In the genomic region with DNA sequence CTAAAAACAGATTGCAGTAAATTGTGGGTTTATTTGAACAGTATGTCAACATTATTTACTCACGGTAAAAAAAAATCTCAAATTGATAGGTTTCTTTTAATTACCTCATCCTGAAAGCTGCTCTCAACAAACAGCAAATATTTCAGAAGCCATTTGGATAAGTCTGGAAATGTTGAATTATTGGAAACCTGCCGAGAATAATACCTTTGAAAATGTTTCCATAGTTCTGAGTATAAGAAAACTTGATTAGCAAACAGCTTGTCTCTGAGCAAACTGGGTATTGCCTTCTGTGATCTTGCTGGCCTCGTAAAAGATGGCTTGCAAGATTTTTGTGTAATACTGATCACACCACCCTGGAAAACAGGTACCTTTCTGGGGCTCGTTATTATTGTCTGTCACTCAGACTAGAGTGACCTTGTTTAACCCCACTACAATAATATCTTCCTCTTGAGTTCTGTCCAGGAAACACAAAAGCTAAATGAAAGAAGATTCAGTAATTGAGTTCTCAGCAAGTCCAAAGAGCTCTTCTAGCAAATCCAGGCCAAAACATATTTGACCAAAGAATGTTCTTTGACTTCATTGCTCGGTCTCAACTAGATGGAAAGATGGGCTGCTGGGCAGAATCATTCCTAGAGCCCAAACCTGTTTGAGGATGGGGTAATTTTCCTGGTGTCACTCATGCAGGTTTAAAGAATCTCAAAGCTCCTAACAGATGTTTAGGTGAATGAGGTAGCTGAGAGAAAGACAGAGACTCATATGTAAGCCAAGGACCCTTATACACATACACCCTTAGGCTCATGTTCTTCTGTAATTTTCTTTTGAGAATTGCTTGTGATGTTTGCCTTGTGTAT, we compare ENCODE assay signal across 8 cellular contexts.
DNase-seq lines count a peak whose midpoint lies in the region; ATAC-seq, FAIRE-seq and TF ChIP-seq lines count a peak whose summit lies in the region.

No MANE protein-coding gene starts in this region.

- peak overlapping the region in 6 of 8 donors; percentile 17 to 95 (median 90) for H3K27ac Mint-ChIP-seq in CD8-positive, alpha-beta memory T cell
- H3K27ac Mint-ChIP-seq in naive B cell, result peak overlapping the region in 3 of 6 donors; percentile 87 to 97 (median 90)

- TF ChIP-seq CTCF in bronchial epithelial cell (IDR thresholded peaks at IDR 0.05; ENCODE audit: insufficient read depth, low read length, severe bottlenecking), result no peak

- peaks cover 5 to 12% of the 10 kb centered on the region in 2 donors for H3K27me3 Mint-ChIP-seq in CD8-positive, alpha-beta memory T cell
- H3K27me3 Mint-ChIP-seq in naive B cell, result peaks cover 8 to 21% (median 14%) of the 10 kb centered on the region in 3 donors

- no peaks in the 10 kb centered on the region for H3K27me3 ChIP-seq in CD8-positive, alpha-beta memory T cell (ENCODE audit: insufficient read depth, low read length, poor library complexity, severe bottlenecking)
- no peaks in the 10 kb centered on the region for H3K27me3 ChIP-seq in bronchial epithelial cell (ENCODE audit: control insufficient read depth, insufficient read depth, low read length)

- no peak for DNase-seq in CD8-positive, alpha-beta memory T cell
- DNase-seq in NCI-H1417 treated with DMSO at 0.1 percent for 48 hours (lab: John Stamatoyannopoulos, UW) (peak; percentile 93), bronchial epithelial cell (ENCODE audit: low read depth) (no peak), naive B cell (no peak), retina (no peak), Kasumi-1 (lab: John Stamatoyannopoulos, UW) (no peak)
- no peak for DNase-seq in stimulated activated CD4-positive, alpha-beta T cell treated with anti-CD3 and anti-CD28 coated beads, Interleukin-4, amount 100 ng/mL, for 4 hours

- no peaks in the 10 kb centered on the region for H3K9me3 Mint-ChIP-seq in CD8-positive, alpha-beta memory T cell
- peaks cover 0 to 4% (median 0%) of the 10 kb centered on the region in 7 donors for H3K9me3 Mint-ChIP-seq in naive B cell

- H3K4me1 Mint-ChIP-seq in CD8-positive, alpha-beta memory T cell, result peaks cover 11 to 18% (median 16%) of the 10 kb centered on the region in 3 donors
- H3K4me1 Mint-ChIP-seq in naive B cell, result peaks cover 8 to 17% (median 12%) of the 10 kb centered on the region in 3 donors

- no peak for FAIRE-seq in bronchial epithelial cell (lab: Jason Lieb, UNC)

- POLR2A ChIA-PET in CD8-positive, alpha-beta memory T cell (lab: Charles Lee), result interaction anchor here (0.8 kb wide), 1 partner anchor 256 kb away, joined by 3 read pairs; the partner anchor contains the start of gene JADE1

- peaks cover 0 to 5% (median 0%) of the 10 kb centered on the region in 3 donors for H3K36me3 Mint-ChIP-seq in CD8-positive, alpha-beta memory T cell
- no peaks in the 10 kb centered on the region for H3K36me3 Mint-ChIP-seq in naive B cell

- CTCF ChIA-PET in CD8-positive, alpha-beta memory T cell (lab: Charles Lee), result interaction anchor here (0.9 to 1.8 kb wide), 4 partner anchors 9 to 588 kb away, joined by 3 to 5 read pairs (median 4); partner anchors contain the start of genes ABHD18 and MFSD8

- H3K36me3 ChIP-seq in CD8-positive, alpha-beta memory T cell (ENCODE audit: insufficient read depth, low read length), result no peaks in the 10 kb centered on the region
- H3K36me3 ChIP-seq in bronchial epithelial cell (ENCODE audit: control insufficient read depth, insufficient read depth, low read length), result no peaks in the 10 kb centered on the region

- peaks cover 7% of the 10 kb centered on the region for H3K4me1 ChIP-seq in CD8-positive, alpha-beta memory T cell (ENCODE audit: insufficient read depth, low read length)

- no peaks in the 10 kb centered on the region for H3K9me3 ChIP-seq in CD8-positive, alpha-beta memory T cell (ENCODE audit: low read length)

- peak overlapping the region; percentile 89 to 98 (median 96) for H3K4me3 Mint-ChIP-seq in CD8-positive, alpha-beta memory T cell
- peak overlapping the region; percentile 85 to 97 (median 96) for H3K4me3 Mint-ChIP-seq in naive B cell

- H3K27ac ChIP-seq in CD8-positive, alpha-beta memory T cell (ENCODE audit: low read depth, low read length), result peak overlapping the region; percentile 48

- peak overlapping the region; percentile 65 for H3K4me3 ChIP-seq in CD8-positive, alpha-beta memory T cell (ENCODE audit: low read length)
- peak overlapping the region; percentile 46 for H3K4me3 ChIP-seq in bronchial epithelial cell (ENCODE audit: low read depth, low read length)

- ATAC-seq in naive B cell (ENCODE audit: low read depth in 2 of 2) (no peak), HG02981 (IDR thresholded peaks at IDR 0.05; ENCODE audit: unreplicated experiment) (no peak)
